In the genomic region with DNA sequence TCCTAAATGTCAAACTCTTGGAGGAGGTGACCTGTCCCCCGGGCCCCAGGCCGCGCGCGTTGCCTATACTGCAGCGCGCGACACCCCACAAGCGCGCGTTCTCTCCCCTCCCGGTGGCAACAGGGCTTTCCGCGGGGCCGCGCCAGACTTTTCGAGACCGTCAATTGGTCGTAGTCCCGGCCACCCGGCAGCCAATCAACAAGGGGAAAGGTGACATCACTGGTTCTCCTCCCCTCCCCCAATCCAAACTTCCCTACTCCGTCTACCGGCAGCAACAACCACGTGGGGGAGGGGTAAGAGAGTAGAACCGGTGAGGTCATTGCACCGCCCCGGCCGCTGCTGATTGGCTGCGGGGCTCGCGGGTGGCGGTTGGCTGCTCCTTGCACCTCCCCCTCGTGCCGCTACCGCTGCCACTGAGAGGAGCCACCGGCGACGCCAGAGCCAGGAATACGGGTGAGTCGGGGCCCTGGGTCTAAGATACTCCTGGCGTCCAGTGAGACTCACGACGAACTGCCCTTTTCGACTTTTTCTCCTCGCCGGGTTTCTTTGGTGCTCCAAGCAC, we compare ENCODE assay signal across 1 cellular context.
A peak's percentile ranks its signal among the peaks of the same experiment; 100 is the strongest.
TF ChIP-seq lines count a peak whose summit lies in the region.

No MANE protein-coding gene starts in this region.

TF ChIP-seq in GM12878, 131 proteins besides CTCF, POLR2A, EP300 and RAD21 (continued from another document and continues in another):
- TF ChIP-seq BHLHE40 (IDR thresholded peaks at IDR 0.05; ENCODE audit: borderline replicate concordance in 1 of 2, low read depth in 2 of 2, low read length in 1 of 2) (peak; percentile 26 to 85; a peak in 2 of 4 replicates), PAX5 (IDR thresholded peaks at IDR 0.05; ENCODE audit: borderline replicate concordance, low read depth, low read length) (peak; percentile 73; the same call in 1 of the 2 replicates), HDAC6 (IDR thresholded peaks at IDR 0.05; ENCODE audit: unreplicated experiment) (no peak), CHD1 (IDR thresholded peaks at IDR 0.05; ENCODE audit: low read depth, low read length) (no peak), STAT1 (conservative IDR thresholded peaks at IDR 0.05) (peak; percentile 85; the same call in 1 of the 2 replicates), RELA (IDR thresholded peaks at IDR 0.05; ENCODE audit: borderline replicate concordance, partially characterized antibody) (no peak), POLR2AphosphoS2 (IDR thresholded peaks at IDR 0.05; ENCODE audit: low read depth, low read length) (no peak), TAF1 (IDR thresholded peaks at IDR 0.05; ENCODE audit: borderline replicate concordance, low read depth, low read length) (peak; percentile 15; the same call in 1 of the 2 replicates), PML (IDR thresholded peaks at IDR 0.05; ENCODE audit: low read length) (no peak), SUPT20H (IDR thresholded peaks at IDR 0.05; ENCODE audit: borderline replicate concordance, control insufficient read depth, low read depth, low read length) (no peak), WRNIP1 (IDR thresholded peaks at IDR 0.05; ENCODE audit: borderline replicate concordance, low read depth, low read length) (no peak), RCOR1 (conservative IDR thresholded peaks at IDR 0.05; ENCODE audit: low read depth, low read length) (no peak), FOXK2 (IDR thresholded peaks at IDR 0.05) (peak; percentile 78), NR2C2 (IDR thresholded peaks at IDR 0.05; ENCODE audit: borderline replicate concordance, control insufficient read depth, insufficient read length, low read depth) (no peak), POU2F2 (IDR thresholded peaks at IDR 0.05; ENCODE audit: borderline replicate concordance, low read depth, low read length) (no peak), ATF7 (IDR thresholded peaks at IDR 0.05; ENCODE audit: low read depth) (peak; percentile 100), CREM (IDR thresholded peaks at IDR 0.05; ENCODE audit: low read depth) (no peak), ZNF217 (IDR thresholded peaks at IDR 0.05) (no peak), NFIC (IDR thresholded peaks at IDR 0.05; ENCODE audit: low read depth, low read length) (no peak; the same call in 1 of the 2 replicates), EZH2 (IDR thresholded peaks at IDR 0.05; ENCODE audit: borderline replicate concordance, control insufficient read depth, low read depth, low read length) (no peak), MEF2B (IDR thresholded peaks at IDR 0.05; ENCODE audit: partially characterized antibody, poor library complexity, severe bottlenecking) (no peak), KDM1A (IDR thresholded peaks at IDR 0.05; ENCODE audit: borderline replicate concordance) (no peak), NR2C1 (IDR thresholded peaks at IDR 0.05) (0 out of 2 replicates have a peak, but pooled peaks have one; percentile 10), EGR1 (IDR thresholded peaks at IDR 0.05; ENCODE audit: borderline replicate concordance in 1 of 2, low read depth in 2 of 2, low read length in 2 of 2) (no peak), ZBED1 (IDR thresholded peaks at IDR 0.05; ENCODE audit: borderline replicate concordance) (no peak), IKZF2 (IDR thresholded peaks at IDR 0.05) (no peak; a peak in 1 of 4 replicates), BCL11A (IDR thresholded peaks at IDR 0.05; ENCODE audit: low read depth, low read length) (peak; percentile 43; the same call in 1 of the 2 replicates), MTA3 (IDR thresholded peaks at IDR 0.05; ENCODE audit: borderline replicate concordance, low read length) (no peak), IRF4 (IDR thresholded peaks at IDR 0.05; ENCODE audit: low read depth, low read length) (no peak), RAD51 (IDR thresholded peaks at IDR 0.05) (peak; percentile 80), CHD2 (IDR thresholded peaks at IDR 0.05; ENCODE audit: borderline replicate concordance, low read depth, low read length) (peak; percentile 92), JUND (IDR thresholded peaks at IDR 0.05; ENCODE audit: low read depth, low read length) (peak; percentile 87), FOXM1 (IDR thresholded peaks at IDR 0.05; ENCODE audit: low read depth, low read length) (peak; percentile 33; the same call in 1 of the 2 replicates), JUNB (IDR thresholded peaks at IDR 0.05) (peak; percentile 55), CBFB (IDR thresholded peaks at IDR 0.05; ENCODE audit: low read depth) (peak; percentile 40; the same call in 1 of the 2 replicates)
- TF ChIP-seq, protein P1, sequence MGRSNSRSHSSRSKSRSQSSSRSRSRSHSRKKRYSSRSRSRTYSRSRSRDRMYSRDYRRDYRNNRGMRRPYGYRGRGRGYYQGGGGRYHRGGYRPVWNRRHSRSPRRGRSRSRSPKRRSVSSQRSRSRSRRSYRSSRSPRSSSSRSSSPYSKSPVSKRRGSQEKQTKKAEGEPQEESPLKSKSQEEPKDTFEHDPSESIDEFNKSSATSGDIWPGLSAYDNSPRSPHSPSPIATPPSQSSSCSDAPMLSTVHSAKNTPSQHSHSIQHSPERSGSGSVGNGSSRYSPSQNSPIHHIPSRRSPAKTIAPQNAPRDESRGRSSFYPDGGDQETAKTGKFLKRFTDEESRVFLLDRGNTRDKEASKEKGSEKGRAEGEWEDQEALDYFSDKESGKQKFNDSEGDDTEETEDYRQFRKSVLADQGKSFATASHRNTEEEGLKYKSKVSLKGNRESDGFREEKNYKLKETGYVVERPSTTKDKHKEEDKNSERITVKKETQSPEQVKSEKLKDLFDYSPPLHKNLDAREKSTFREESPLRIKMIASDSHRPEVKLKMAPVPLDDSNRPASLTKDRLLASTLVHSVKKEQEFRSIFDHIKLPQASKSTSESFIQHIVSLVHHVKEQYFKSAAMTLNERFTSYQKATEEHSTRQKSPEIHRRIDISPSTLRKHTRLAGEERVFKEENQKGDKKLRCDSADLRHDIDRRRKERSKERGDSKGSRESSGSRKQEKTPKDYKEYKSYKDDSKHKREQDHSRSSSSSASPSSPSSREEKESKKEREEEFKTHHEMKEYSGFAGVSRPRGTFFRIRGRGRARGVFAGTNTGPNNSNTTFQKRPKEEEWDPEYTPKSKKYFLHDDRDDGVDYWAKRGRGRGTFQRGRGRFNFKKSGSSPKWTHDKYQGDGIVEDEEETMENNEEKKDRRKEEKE (IDR thresholded peaks at IDR 0.05), result no peak
- TF ChIP-seq, protein P2, sequence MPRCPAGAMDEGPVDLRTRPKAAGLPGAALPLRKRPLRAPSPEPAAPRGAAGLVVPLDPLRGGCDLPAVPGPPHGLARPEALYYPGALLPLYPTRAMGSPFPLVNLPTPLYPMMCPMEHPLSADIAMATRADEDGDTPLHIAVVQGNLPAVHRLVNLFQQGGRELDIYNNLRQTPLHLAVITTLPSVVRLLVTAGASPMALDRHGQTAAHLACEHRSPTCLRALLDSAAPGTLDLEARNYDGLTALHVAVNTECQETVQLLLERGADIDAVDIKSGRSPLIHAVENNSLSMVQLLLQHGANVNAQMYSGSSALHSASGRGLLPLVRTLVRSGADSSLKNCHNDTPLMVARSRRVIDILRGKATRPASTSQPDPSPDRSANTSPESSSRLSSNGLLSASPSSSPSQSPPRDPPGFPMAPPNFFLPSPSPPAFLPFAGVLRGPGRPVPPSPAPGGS (IDR thresholded peaks at IDR 0.05; ENCODE audit: borderline replicate concordance, insufficient read depth, low read depth, low read length, poor library complexity, severe bottlenecking), result no peak
- TF ChIP-seq, protein P3, sequence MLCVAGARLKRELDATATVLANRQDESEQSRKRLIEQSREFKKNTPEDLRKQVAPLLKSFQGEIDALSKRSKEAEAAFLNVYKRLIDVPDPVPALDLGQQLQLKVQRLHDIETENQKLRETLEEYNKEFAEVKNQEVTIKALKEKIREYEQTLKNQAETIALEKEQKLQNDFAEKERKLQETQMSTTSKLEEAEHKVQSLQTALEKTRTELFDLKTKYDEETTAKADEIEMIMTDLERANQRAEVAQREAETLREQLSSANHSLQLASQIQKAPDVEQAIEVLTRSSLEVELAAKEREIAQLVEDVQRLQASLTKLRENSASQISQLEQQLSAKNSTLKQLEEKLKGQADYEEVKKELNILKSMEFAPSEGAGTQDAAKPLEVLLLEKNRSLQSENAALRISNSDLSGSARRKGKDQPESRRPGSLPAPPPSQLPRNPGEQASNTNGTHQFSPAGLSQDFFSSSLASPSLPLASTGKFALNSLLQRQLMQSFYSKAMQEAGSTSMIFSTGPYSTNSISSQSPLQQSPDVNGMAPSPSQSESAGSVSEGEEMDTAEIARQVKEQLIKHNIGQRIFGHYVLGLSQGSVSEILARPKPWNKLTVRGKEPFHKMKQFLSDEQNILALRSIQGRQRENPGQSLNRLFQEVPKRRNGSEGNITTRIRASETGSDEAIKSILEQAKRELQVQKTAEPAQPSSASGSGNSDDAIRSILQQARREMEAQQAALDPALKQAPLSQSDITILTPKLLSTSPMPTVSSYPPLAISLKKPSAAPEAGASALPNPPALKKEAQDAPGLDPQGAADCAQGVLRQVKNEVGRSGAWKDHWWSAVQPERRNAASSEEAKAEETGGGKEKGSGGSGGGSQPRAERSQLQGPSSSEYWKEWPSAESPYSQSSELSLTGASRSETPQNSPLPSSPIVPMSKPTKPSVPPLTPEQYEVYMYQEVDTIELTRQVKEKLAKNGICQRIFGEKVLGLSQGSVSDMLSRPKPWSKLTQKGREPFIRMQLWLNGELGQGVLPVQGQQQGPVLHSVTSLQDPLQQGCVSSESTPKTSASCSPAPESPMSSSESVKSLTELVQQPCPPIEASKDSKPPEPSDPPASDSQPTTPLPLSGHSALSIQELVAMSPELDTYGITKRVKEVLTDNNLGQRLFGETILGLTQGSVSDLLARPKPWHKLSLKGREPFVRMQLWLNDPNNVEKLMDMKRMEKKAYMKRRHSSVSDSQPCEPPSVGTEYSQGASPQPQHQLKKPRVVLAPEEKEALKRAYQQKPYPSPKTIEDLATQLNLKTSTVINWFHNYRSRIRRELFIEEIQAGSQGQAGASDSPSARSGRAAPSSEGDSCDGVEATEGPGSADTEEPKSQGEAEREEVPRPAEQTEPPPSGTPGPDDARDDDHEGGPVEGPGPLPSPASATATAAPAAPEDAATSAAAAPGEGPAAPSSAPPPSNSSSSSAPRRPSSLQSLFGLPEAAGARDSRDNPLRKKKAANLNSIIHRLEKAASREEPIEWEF (IDR thresholded peaks at IDR 0.05; ENCODE audit: insufficient replicate concordance, low read depth, low read length), result no peak
- TF ChIP-seq, protein P4, sequence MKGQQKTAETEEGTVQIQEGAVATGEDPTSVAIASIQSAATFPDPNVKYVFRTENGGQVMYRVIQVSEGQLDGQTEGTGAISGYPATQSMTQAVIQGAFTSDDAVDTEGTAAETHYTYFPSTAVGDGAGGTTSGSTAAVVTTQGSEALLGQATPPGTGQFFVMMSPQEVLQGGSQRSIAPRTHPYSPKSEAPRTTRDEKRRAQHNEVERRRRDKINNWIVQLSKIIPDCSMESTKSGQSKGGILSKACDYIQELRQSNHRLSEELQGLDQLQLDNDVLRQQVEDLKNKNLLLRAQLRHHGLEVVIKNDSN (IDR thresholded peaks at IDR 0.05; ENCODE audit: borderline replicate concordance, extremely low read length, insufficient read depth, low read depth, low read length), result peak; percentile 63
- TF ChIP-seq, protein P5, sequence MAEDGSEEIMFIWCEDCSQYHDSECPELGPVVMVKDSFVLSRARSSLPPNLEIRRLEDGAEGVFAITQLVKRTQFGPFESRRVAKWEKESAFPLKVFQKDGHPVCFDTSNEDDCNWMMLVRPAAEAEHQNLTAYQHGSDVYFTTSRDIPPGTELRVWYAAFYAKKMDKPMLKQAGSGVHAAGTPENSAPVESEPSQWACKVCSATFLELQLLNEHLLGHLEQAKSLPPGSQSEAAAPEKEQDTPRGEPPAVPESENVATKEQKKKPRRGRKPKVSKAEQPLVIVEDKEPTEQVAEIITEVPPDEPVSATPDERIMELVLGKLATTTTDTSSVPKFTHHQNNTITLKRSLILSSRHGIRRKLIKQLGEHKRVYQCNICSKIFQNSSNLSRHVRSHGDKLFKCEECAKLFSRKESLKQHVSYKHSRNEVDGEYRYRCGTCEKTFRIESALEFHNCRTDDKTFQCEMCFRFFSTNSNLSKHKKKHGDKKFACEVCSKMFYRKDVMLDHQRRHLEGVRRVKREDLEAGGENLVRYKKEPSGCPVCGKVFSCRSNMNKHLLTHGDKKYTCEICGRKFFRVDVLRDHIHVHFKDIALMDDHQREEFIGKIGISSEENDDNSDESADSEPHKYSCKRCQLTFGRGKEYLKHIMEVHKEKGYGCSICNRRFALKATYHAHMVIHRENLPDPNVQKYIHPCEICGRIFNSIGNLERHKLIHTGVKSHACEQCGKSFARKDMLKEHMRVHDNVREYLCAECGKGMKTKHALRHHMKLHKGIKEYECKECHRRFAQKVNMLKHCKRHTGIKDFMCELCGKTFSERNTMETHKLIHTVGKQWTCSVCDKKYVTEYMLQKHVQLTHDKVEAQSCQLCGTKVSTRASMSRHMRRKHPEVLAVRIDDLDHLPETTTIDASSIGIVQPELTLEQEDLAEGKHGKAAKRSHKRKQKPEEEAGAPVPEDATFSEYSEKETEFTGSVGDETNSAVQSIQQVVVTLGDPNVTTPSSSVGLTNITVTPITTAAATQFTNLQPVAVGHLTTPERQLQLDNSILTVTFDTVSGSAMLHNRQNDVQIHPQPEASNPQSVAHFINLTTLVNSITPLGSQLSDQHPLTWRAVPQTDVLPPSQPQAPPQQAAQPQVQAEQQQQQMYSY (CRISPR knock-in tag; IDR thresholded peaks at IDR 0.05), result no peak
- TF ChIP-seq, protein P6, sequence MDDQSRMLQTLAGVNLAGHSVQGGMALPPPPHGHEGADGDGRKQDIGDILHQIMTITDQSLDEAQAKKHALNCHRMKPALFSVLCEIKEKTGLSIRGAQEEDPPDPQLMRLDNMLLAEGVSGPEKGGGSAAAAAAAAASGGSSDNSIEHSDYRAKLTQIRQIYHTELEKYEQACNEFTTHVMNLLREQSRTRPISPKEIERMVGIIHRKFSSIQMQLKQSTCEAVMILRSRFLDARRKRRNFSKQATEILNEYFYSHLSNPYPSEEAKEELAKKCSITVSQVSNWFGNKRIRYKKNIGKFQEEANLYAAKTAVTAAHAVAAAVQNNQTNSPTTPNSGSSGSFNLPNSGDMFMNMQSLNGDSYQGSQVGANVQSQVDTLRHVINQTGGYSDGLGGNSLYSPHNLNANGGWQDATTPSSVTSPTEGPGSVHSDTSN (IDR thresholded peaks at IDR 0.05; ENCODE audit: insufficient replicate concordance, low read depth, low read length), result peak; percentile 38
- TF ChIP-seq, protein P7, sequence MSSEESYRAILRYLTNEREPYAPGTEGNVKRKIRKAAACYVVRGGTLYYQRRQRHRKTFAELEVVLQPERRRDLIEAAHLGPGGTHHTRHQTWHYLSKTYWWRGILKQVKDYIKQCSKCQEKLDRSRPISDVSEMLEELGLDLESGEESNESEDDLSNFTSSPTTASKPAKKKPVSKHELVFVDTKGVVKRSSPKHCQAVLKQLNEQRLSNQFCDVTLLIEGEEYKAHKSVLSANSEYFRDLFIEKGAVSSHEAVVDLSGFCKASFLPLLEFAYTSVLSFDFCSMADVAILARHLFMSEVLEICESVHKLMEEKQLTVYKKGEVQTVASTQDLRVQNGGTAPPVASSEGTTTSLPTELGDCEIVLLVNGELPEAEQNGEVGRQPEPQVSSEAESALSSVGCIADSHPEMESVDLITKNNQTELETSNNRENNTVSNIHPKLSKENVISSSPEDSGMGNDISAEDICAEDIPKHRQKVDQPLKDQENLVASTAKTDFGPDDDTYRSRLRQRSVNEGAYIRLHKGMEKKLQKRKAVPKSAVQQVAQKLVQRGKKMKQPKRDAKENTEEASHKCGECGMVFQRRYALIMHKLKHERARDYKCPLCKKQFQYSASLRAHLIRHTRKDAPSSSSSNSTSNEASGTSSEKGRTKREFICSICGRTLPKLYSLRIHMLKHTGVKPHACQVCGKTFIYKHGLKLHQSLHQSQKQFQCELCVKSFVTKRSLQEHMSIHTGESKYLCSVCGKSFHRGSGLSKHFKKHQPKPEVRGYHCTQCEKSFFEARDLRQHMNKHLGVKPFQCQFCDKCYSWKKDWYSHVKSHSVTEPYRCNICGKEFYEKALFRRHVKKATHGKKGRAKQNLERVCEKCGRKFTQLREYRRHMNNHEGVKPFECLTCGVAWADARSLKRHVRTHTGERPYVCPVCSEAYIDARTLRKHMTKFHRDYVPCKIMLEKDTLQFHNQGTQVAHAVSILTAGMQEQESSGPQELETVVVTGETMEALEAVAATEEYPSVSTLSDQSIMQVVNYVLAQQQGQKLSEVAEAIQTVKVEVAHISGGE (CRISPR knock-in tag; IDR thresholded peaks at IDR 0.05), result no peak
